In the genomic region with DNA sequence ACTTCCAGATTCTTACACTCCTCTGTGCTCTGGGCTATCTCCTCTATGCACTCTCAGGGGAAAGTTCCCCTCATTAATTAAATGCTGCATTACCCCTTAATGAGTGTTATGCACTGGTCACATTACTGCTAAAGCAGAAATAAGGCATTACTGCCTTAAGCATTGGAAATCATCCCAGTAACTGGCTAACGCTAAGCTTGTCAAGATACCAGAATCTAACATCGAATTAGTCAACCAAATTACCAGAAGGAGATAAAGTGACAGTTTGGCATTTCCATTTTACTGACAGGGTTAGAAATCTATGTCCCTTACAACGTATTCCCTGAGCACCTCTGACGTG, we compare ENCODE assay signal across 13 cellular contexts.
DNase-seq lines count a peak whose midpoint lies in the region; ATAC-seq lines count a peak whose summit lies in the region.
"Had no signal": no experiment of that assay in that cellular context is flagged by ENCODE, and none has a peak within 500 bp of the region (broad histone marks: within the 10 kb centered on the region; RNA-seq: fewer than 3 reads in every experiment).

No MANE protein-coding gene starts in this region.

- H3K9me3 ChIP-seq in KOPT-K1 (ENCODE audit: insufficient read depth, low read length, poor library complexity, severe bottlenecking): no peaks in the 10 kb centered on the region
- H3K9me3 ChIP-seq: suprapubic skin had no signal

- H3K27ac Mint-ChIP-seq in activated T-cell treated with anti-CD3 and anti-CD28 coated beads, Interleukin-2, amount 50 U/mL, for 24 hours: peak overlapping the region; percentile 78
- peak overlapping the region; percentile 68 for H3K27ac Mint-ChIP-seq in central memory CD8-positive, alpha-beta T cell (ENCODE audit: low read depth)

- DNase-seq in activated T-cell treated with anti-CD3 and anti-CD28 coated beads, Interleukin-2, amount 50 U/mL, for 24 hours: no peak
- DNase-seq in activated T-cell treated with anti-CD3 and anti-CD28 coated beads for 4 hours: no peak
- DNase-seq in central memory CD8-positive, alpha-beta T cell (ENCODE audit: low spot score in 2 of 2): no peak
- DNase-seq in renal cortical epithelial cell (ENCODE audit: low read depth): peak; percentile 35
- no peak for DNase-seq in DMS53 treated with DMSO at 0.1 percent for 48 hours (lab: John Stamatoyannopoulos, UW; ENCODE audit: unreplicated experiment)
- no peak for DNase-seq in effector CD4-positive, alpha-beta T cell
- DNase-seq: islet precursor cell, midbrain, Right ventricle myocardium superior had no signal

- H3K27ac ChIP-seq in KOPT-K1 (ENCODE audit: low read depth, low read length, poor library complexity, severe bottlenecking): peak overlapping the region; percentile 41
- H3K27ac ChIP-seq: parathyroid adenoma, suprapubic skin had no signal

- H3K36me3 ChIP-seq in KOPT-K1 (ENCODE audit: insufficient read depth, low read length): no peaks in the 10 kb centered on the region
- H3K36me3 ChIP-seq: suprapubic skin had no signal

- H3K9me3 Mint-ChIP-seq in activated T-cell treated with anti-CD3 and anti-CD28 coated beads, Interleukin-2, amount 50 U/mL, for 24 hours: no peaks in the 10 kb centered on the region
- no peaks in the 10 kb centered on the region for H3K9me3 Mint-ChIP-seq in central memory CD8-positive, alpha-beta T cell

- H3K27me3 Mint-ChIP-seq in activated T-cell treated with anti-CD3 and anti-CD28 coated beads, Interleukin-2, amount 50 U/mL, for 24 hours: peaks cover 8% of the 10 kb centered on the region
- H3K27me3 Mint-ChIP-seq in central memory CD8-positive, alpha-beta T cell: no peaks in the 10 kb centered on the region

- H3K4me1 Mint-ChIP-seq in activated T-cell treated with anti-CD3 and anti-CD28 coated beads, Interleukin-2, amount 50 U/mL, for 24 hours (ENCODE audit: low read depth): peaks cover 36% of the 10 kb centered on the region
- peaks cover 26% of the 10 kb centered on the region for H3K4me1 Mint-ChIP-seq in central memory CD8-positive, alpha-beta T cell

- peak overlapping the region; percentile 50 for H3K4me3 Mint-ChIP-seq in activated T-cell treated with anti-CD3 and anti-CD28 coated beads, Interleukin-2, amount 50 U/mL, for 24 hours
- H3K4me3 Mint-ChIP-seq in central memory CD8-positive, alpha-beta T cell: peak overlapping the region; percentile 56

- H3K36me3 Mint-ChIP-seq in activated T-cell treated with anti-CD3 and anti-CD28 coated beads, Interleukin-2, amount 50 U/mL, for 24 hours (ENCODE audit: low read depth): no peaks in the 10 kb centered on the region
- no peaks in the 10 kb centered on the region for H3K36me3 Mint-ChIP-seq in central memory CD8-positive, alpha-beta T cell (ENCODE audit: insufficient read depth)

- ATAC-seq in central memory CD8-positive, alpha-beta T cell (replicated peaks; ENCODE audit: extremely low read depth, poor library complexity, severe bottlenecking): no peak
- no peak for ATAC-seq in HG03378 (IDR thresholded peaks at IDR 0.05; ENCODE audit: unreplicated experiment)
